In genomic region chr4:111136438-111136837, GRCh38 we compare ENCODE assay signal across 11 cellular contexts.
DNase-seq lines count a peak whose midpoint lies in the region; ATAC-seq, FAIRE-seq and TF ChIP-seq lines count a peak whose summit lies in the region.
"Had no signal": no experiment of that assay in that cellular context is flagged by ENCODE, and none has a peak within 500 bp of the region (broad histone marks: within the 10 kb centered on the region; RNA-seq: fewer than 3 reads in every experiment).

No MANE protein-coding gene starts in this region.

- POLR2A ChIA-PET in H1 (lab: Charles Lee; ENCODE audit: partially characterized antibody): interaction anchor here (0.6 kb wide), 1 partner anchor 73 kb away, joined by 3 read pairs; no protein-coding TSS in a partner anchor

- H3K4me3 ChIP-seq in H1 (ENCODE audit: extremely low read depth in 1 of 4, insufficient read depth in 2 of 4, low read depth in 3 of 4, low read length in 4 of 4) (no peak overlapping the region), skeletal muscle cell (ENCODE audit: low read depth, low read length) (no peak overlapping the region)
- H3K4me3 ChIP-seq: esophagus muscularis mucosa had no signal

- no peaks in the 10 kb centered on the region for H3K36me3 ChIP-seq in H1 (ENCODE audit: control insufficient read depth in 2 of 4, insufficient read depth in 4 of 4, low read length in 3 of 4)
- H3K36me3 ChIP-seq: esophagus muscularis mucosa had no signal

- H4K5ac ChIP-seq in H1 (ENCODE audit: insufficient read length, low read depth, low read length): no peak overlapping the region

- intact Hi-C loops in left colon (cut with DNase I, micrococcal nuclease): no loop called here

- no peak overlapping the region for H3K56ac ChIP-seq in H1 (replicated peaks; ENCODE audit: insufficient read length, low read depth, low read length)

- CTCF ChIA-PET in H1 (lab: Charles Lee; ENCODE audit: partially characterized antibody): interaction anchor here (0.7 to 3.3 kb wide), 12 partner anchors 8 to 718 kb away, joined by 3 to 19 read pairs (median 3); no protein-coding TSS in a partner anchor

- no peak overlapping the region for H3K27ac ChIP-seq in H1 (ENCODE audit: low read depth, low read length)
- H3K27ac ChIP-seq: esophagus muscularis mucosa had no signal

- no peak for TF ChIP-seq POLR2A in H1 (IDR thresholded peaks at IDR 0.05; ENCODE audit: control extremely low read depth in 1 of 2, low read depth in 2 of 2, low read length in 2 of 2)

- H3K4me2 ChIP-seq in H1 (ENCODE audit: insufficient read depth in 1 of 2, low read depth in 2 of 2, low read length in 2 of 2): no peak overlapping the region

- H4K20me1 ChIP-seq in H1 (replicated peaks in 1 of 2; ENCODE audit: control insufficient read depth in 1 of 2, insufficient read depth in 2 of 2, low read length in 2 of 2): no peaks in the 10 kb centered on the region

- no peak for TF ChIP-seq EP300 in H1 (IDR thresholded peaks at IDR 0.05; ENCODE audit: borderline replicate concordance in 1 of 2, low read depth in 2 of 2, low read length in 2 of 2)

- H2AFZ ChIP-seq in H1 (ENCODE audit: low read length): no peak overlapping the region

- no peaks in the 10 kb centered on the region for H3K4me1 ChIP-seq in H1 (replicated peaks in 1 of 4; ENCODE audit: control insufficient read depth in 3 of 4, insufficient read depth in 4 of 4, low read length in 3 of 4)
- H3K4me1 ChIP-seq: esophagus muscularis mucosa had no signal

- peak in 2 of 3 experiments; percentile 33 to 39; a peak in 2 of 4 replicates for TF ChIP-seq CTCF in H1 (IDR thresholded peaks at IDR 0.05; ENCODE audit: control extremely low read depth in 1 of 3, insufficient read depth in 1 of 3, low read depth in 1 of 3, low read length in 3 of 3)

- no peak overlapping the region for H4K8ac ChIP-seq in H1 (ENCODE audit: extremely low read depth, insufficient read depth, low read length)

- H3K23me2 ChIP-seq in H1 (ENCODE audit: low read depth, low read length): no peaks in the 10 kb centered on the region

- H3K4ac ChIP-seq in H1 (replicated peaks; ENCODE audit: insufficient read length, low read depth, low read length): no peak overlapping the region

- no peak overlapping the region for H2BK120ac ChIP-seq in H1 (replicated peaks; ENCODE audit: low read depth, low read length)

- H3K79me1 ChIP-seq in H1 (ENCODE audit: low read depth, low read length): no peaks in the 10 kb centered on the region

- no peak overlapping the region for H3K14ac ChIP-seq in H1 (ENCODE audit: insufficient read length)

- H3K79me2 ChIP-seq in H1 (ENCODE audit: control insufficient read depth in 1 of 2, insufficient read depth in 2 of 2, low read length in 2 of 2): no peaks in the 10 kb centered on the region

- no peak overlapping the region for H2BK5ac ChIP-seq in H1 (ENCODE audit: low read depth, low read length)

- no peak for FAIRE-seq in H1 (lab: Jason Lieb, UNC)
- FAIRE-seq: A204.1 had no signal

- H2AK5ac ChIP-seq in H1 (ENCODE audit: low read depth, low read length): no peak overlapping the region

- DNase-seq in NCI-H1694 (lab: John Stamatoyannopoulos, UW) (peak; percentile 9), NCI-H1694 treated with DMSO at 0.1 percent for 48 hours (lab: John Stamatoyannopoulos, UW) (no peak), NCI-H460 (ENCODE audit: extremely low read depth, low read depth) (peak; percentile 4), H1 (ENCODE audit: low read depth in 1 of 2, low spot score in 2 of 2) (no peak), skeletal muscle cell (ENCODE audit: low read depth) (peak; percentile 26), GM19238 (ENCODE audit: insufficient read length, low spot score) (no peak), left colon (no peak)
- DNase-seq: activated CD8-positive, alpha-beta memory T cell treated with anti-CD3 and anti-CD28 coated beads, Interleukin-2, amount 10 ng/mL, durations not matched to agents 7 days and 5 days had no signal

- ATAC-seq in HG02623 (IDR thresholded peaks at IDR 0.05; ENCODE audit: unreplicated experiment) (no peak), left colon (no peak)
- ATAC-seq: activated CD8-positive, alpha-beta memory T cell treated with anti-CD3 and anti-CD28 coated beads, Interleukin-2, amount 10 ng/mL, durations not matched to agents 7 days and 5 days had no signal

- TF ChIP-seq RAD21 in H1 (IDR thresholded peaks at IDR 0.05 in 1 of 2, conservative IDR thresholded peaks at IDR 0.05 in 1 of 2; ENCODE audit: low read depth in 2 of 2, low read length in 2 of 2): peak; percentile 71 to 77

- no peak overlapping the region for H2BK20ac ChIP-seq in H1 (ENCODE audit: low read length)

- H3K9me3 ChIP-seq in H1 (ENCODE audit: insufficient read depth in 2 of 2, low read depth in 1 of 2, low read length in 1 of 2): no peaks in the 10 kb centered on the region

- H2BK12ac ChIP-seq in H1 (ENCODE audit: low read depth, low read length): no peak overlapping the region

- H3K27me3 ChIP-seq in H1 (replicated peaks in 1 of 4; ENCODE audit: control insufficient read depth in 3 of 4, extremely low read depth in 1 of 4, insufficient read depth in 3 of 4, low read length in 3 of 4): no peaks in the 10 kb centered on the region
- H3K27me3 ChIP-seq: esophagus muscularis mucosa had no signal

- no peak overlapping the region for H4K91ac ChIP-seq in H1 (replicated peaks; ENCODE audit: insufficient read length, low read length)

- no peak overlapping the region for H2BK15ac ChIP-seq in H1 (ENCODE audit: low read length)

- no peak overlapping the region for H3K9ac ChIP-seq in H1 (replicated peaks in 1 of 4; ENCODE audit: extremely low read depth in 1 of 4, low read depth in 3 of 4, low read length in 3 of 4)

- H3K18ac ChIP-seq in H1 (ENCODE audit: extremely low read depth, low read length): no peak overlapping the region

- 100% methylated on average over 1 of the region's 1 CpG; no CpG with 5 or more reads in 1 of the 2 experiments for WGBS in H1 (ENCODE audit: extremely low coverage in 1 of 2, insufficient coverage in 1 of 2, insufficient read length in 1 of 2, insufficient replicate concordance in 2 of 2, low coverage in 1 of 2, low lambda C conversion rate in 2 of 2, missing lambda C conversion rate in 1 of 2), 2 experiments

- no peak overlapping the region for H3K23ac ChIP-seq in H1 (ENCODE audit: insufficient read length)

TF ChIP-seq in H1, 55 proteins besides CTCF, POLR2A, EP300 and RAD21:
- TF ChIP-seq BACH1 (IDR thresholded peaks at IDR 0.05; ENCODE audit: low read length) (no peak), CEBPB (IDR thresholded peaks at IDR 0.05; ENCODE audit: low read depth, low read length) (no peak)
TF ChIP-seq in H1: peak in this region for 0.

Comparison
In these comparisons a context has a peak if more than half of its experiments do, and no peak if none do; other contexts are left out.
1. DNase-seq: peak in NCI-H1694 (single experiment), NCI-H460 (single experiment) and skeletal muscle cell (single experiment); none in NCI-H1694 treated with DMSO at 0.1 percent for 48 hours (single experiment), H1 (0 of 2), GM19238 (single experiment) and left colon (0 of 2).